Comparison of ENCODE assay signal across 8 cellular contexts in genomic region chr17:17972126-17972951, GRCh38. TPM values are rescaled to one million over a fixed set of nuclear protein-coding genes. Genes with fewer than 3 reads are reported as not detected.
DNase-seq lines count a peak whose midpoint lies in the region; ATAC-seq, FAIRE-seq and TF ChIP-seq lines count a peak whose summit lies in the region.

DRC3 (plus strand) TSS chr17:17972862; CDS start chr17:17977599, 4,737 bp downstream.
TOM1L2 (minus strand) TSS chr17:17972400; CDS start chr17:17972313, 87 bp downstream.

- H3K36me3 ChIP-seq in Caco-2 (ENCODE audit: control insufficient read depth, insufficient read depth, low read length) (no peaks in the 10 kb centered on the region), H1 (ENCODE audit: control insufficient read depth in 2 of 4, insufficient read depth in 4 of 4, low read length in 3 of 4) (no peaks in the 10 kb centered on the region)

- POLR2A ChIA-PET in Caco-2 (lab: Charles Lee) = interaction anchor here (0.6 to 2.0 kb wide), 8 partner anchors 12 to 136 kb away, joined by 3 to 15 read pairs (median 5); no protein-coding TSS in a partner anchor
- POLR2A ChIA-PET in H1 (lab: Charles Lee; ENCODE audit: partially characterized antibody) = interaction anchor here (0.6 to 0.8 kb wide), 3 partner anchors 51 to 134 kb away, joined by 3 read pairs; no protein-coding TSS in a partner anchor

- H3K27me3 Mint-ChIP-seq in Caco-2 (ENCODE audit: insufficient read depth, unreplicated experiment) (no peaks in the 10 kb centered on the region), memory B cell (no peaks in the 10 kb centered on the region)
- H3K27me3 Mint-ChIP-seq in activated CD8-positive, alpha-beta memory T cell treated with anti-CD3 and anti-CD28 coated beads, Interleukin-2, amount 10 ng/mL, durations not matched to agents 7 days and 5 days = no peaks in the 10 kb centered on the region

- no peaks in the 10 kb centered on the region for H3K9me3 ChIP-seq in Caco-2
- no peaks in the 10 kb centered on the region for H3K9me3 ChIP-seq in H1 (ENCODE audit: insufficient read depth in 2 of 2, low read depth in 1 of 2, low read length in 1 of 2)

- TF ChIP-seq CTCF in Caco-2 (IDR thresholded peaks at IDR 0.05; ENCODE audit: insufficient read depth in 1 of 2, low read depth in 1 of 2, low read length in 1 of 2, severe bottlenecking in 1 of 2, unreplicated experiment in 1 of 2) (peak in 1 of 2 experiments; percentile 14), H1 (IDR thresholded peaks at IDR 0.05; ENCODE audit: control extremely low read depth in 1 of 3, insufficient read depth in 1 of 3, low read depth in 1 of 3, low read length in 3 of 3) (no peak)

- FAIRE-seq in HTR-8/SVneo (lab: Jason Lieb, UNC) (peak; percentile 100), H1 (lab: Jason Lieb, UNC) (peak; percentile 100)

- BruUV-seq in Caco-2 (replicated peaks; lab: Mats Ljungman, UMichigan) = no TSS peak

- H2BK15ac ChIP-seq in H1 (ENCODE audit: low read length) = no peak within 1 kb of the TSS

- H3K23me2 ChIP-seq in H1 (ENCODE audit: low read depth, low read length) = peaks cover 5% of the 10 kb centered on the region; the same call in 1 of the 2 replicates

- no peaks in the 10 kb centered on the region for H3K79me2 ChIP-seq in H1 (ENCODE audit: control insufficient read depth in 1 of 2, insufficient read depth in 2 of 2, low read length in 2 of 2)

- no peaks in the 10 kb centered on the region for H4K20me1 ChIP-seq in H1 (replicated peaks in 1 of 2; ENCODE audit: control insufficient read depth in 1 of 2, insufficient read depth in 2 of 2, low read length in 2 of 2)

- intact Hi-C loops in Caco-2 (cut with micrococcal nuclease; ENCODE audit: unreplicated experiment) = loop anchor here (1.0 to 5.0 kb wide), 4 partner anchors 13 to 65 kb away; partner anchors contain the start of genes ATPAF2 and GID4

- no peak within 1 kb of the TSS for H2BK120ac ChIP-seq in H1 (replicated peaks; ENCODE audit: low read depth, low read length)

- no peak within 1 kb of the TSS for H2BK12ac ChIP-seq in H1 (ENCODE audit: low read depth, low read length)

- peaks cover 13% of the 10 kb centered on the region for H3K4me1 ChIP-seq in Caco-2
- H3K4me1 ChIP-seq in H1 (replicated peaks in 1 of 4; ENCODE audit: control insufficient read depth in 3 of 4, insufficient read depth in 4 of 4, low read length in 3 of 4) = peaks cover 0 to 5% (median 2%) of the 10 kb centered on the region in 4 experiments; a peak in 2 of 7 replicates

- no peak within 1 kb of the TSS for H3K27ac ChIP-seq in H1 (ENCODE audit: low read depth, low read length)

- no peak within 1 kb of the TSS for H4K91ac ChIP-seq in H1 (replicated peaks; ENCODE audit: insufficient read length, low read length)

- H2BK20ac ChIP-seq in H1 (ENCODE audit: low read length) = no peak within 1 kb of the TSS

- no peak within 1 kb of the TSS for H2AK5ac ChIP-seq in H1 (ENCODE audit: low read depth, low read length)

- H3K23ac ChIP-seq in H1 (ENCODE audit: insufficient read length) = no peak within 1 kb of the TSS

- peak within 1 kb of the TSS; percentile 78; the same call in 1 of the 2 replicates for H2AFZ ChIP-seq in H1 (ENCODE audit: low read length)

- TF ChIP-seq RAD21 in H1 (IDR thresholded peaks at IDR 0.05 in 1 of 2, conservative IDR thresholded peaks at IDR 0.05 in 1 of 2; ENCODE audit: low read depth in 2 of 2, low read length in 2 of 2) = no peak

- peak within 1 kb of the TSS; percentile 52 to 83 for H3K4me2 ChIP-seq in H1 (ENCODE audit: insufficient read depth in 1 of 2, low read depth in 2 of 2, low read length in 2 of 2)

- 2% methylated on average over 56 of the region's 59 CpGs; no CpG with 5 or more reads in 1 of the 2 experiments for WGBS in H1 (ENCODE audit: extremely low coverage in 1 of 2, insufficient coverage in 1 of 2, insufficient read length in 1 of 2, insufficient replicate concordance in 2 of 2, low coverage in 1 of 2, low lambda C conversion rate in 2 of 2, missing lambda C conversion rate in 1 of 2), 2 experiments

- no peak for TF ChIP-seq POLR2A in H1 (IDR thresholded peaks at IDR 0.05; ENCODE audit: control extremely low read depth in 1 of 2, low read depth in 2 of 2, low read length in 2 of 2)

- H3K27me3 ChIP-seq in Caco-2 (replicated peaks; ENCODE audit: control insufficient read depth, insufficient read depth, low read length) = no peaks in the 10 kb centered on the region
- H3K27me3 ChIP-seq in H1 (replicated peaks in 1 of 4; ENCODE audit: control insufficient read depth in 3 of 4, extremely low read depth in 1 of 4, insufficient read depth in 3 of 4, low read length in 3 of 4) = no peaks in the 10 kb centered on the region

- no peak within 1 kb of the TSS for H3K4ac ChIP-seq in H1 (replicated peaks; ENCODE audit: insufficient read length, low read depth, low read length)

- peaks cover 9% of the 10 kb centered on the region for H3K36me3 Mint-ChIP-seq in Caco-2 (ENCODE audit: insufficient read depth, unreplicated experiment)
- no peaks in the 10 kb centered on the region for H3K36me3 Mint-ChIP-seq in activated CD8-positive, alpha-beta memory T cell treated with anti-CD3 and anti-CD28 coated beads, Interleukin-2, amount 10 ng/mL, durations not matched to agents 7 days and 5 days
- no peaks in the 10 kb centered on the region for H3K36me3 Mint-ChIP-seq in memory B cell

- H3K79me1 ChIP-seq in H1 (ENCODE audit: low read depth, low read length) = no peaks in the 10 kb centered on the region; the same call in 1 of the 2 replicates

- DNase-seq in Caco-2 (peak; percentile 100), HTR-8/SVneo (ENCODE audit: insufficient read length, low spot score) (peak; percentile 100), NOMO-1 treated with DMSO at 0.1 percent for 48 hours (lab: John Stamatoyannopoulos, UW; ENCODE audit: unreplicated experiment) (peak; percentile 100), H1 (ENCODE audit: low read depth in 1 of 2, low spot score in 2 of 2) (peak; percentile 99), memory B cell (ENCODE audit: low spot score in 2 of 2) (peak; percentile 97 to 99)
- DNase-seq in activated CD8-positive, alpha-beta memory T cell treated with anti-CD3 and anti-CD28 coated beads, Interleukin-2, amount 10 ng/mL, durations not matched to agents 7 days and 5 days = peak; percentile 100
- DNase-seq in stimulated activated CD8-positive, alpha-beta memory T cell treated with anti-CD3 and anti-CD28 coated beads, Interleukin-12 subunit alpha, Interleukin-12 subunit beta, amount 100 ng/mL, for 1 hour (ENCODE audit: low read depth) = peak; percentile 100

- no peak within 1 kb of the TSS for H3K14ac ChIP-seq in H1 (ENCODE audit: insufficient read length)

- H3K18ac ChIP-seq in H1 (ENCODE audit: extremely low read depth, low read length) = no peak within 1 kb of the TSS

- no peak within 1 kb of the TSS; a peak in 1 of 7 replicates for H3K9ac ChIP-seq in H1 (replicated peaks in 1 of 4; ENCODE audit: extremely low read depth in 1 of 4, low read depth in 3 of 4, low read length in 3 of 4)

- no peak for TF ChIP-seq EP300 in H1 (IDR thresholded peaks at IDR 0.05; ENCODE audit: borderline replicate concordance in 1 of 2, low read depth in 2 of 2, low read length in 2 of 2)

- H3K9me3 Mint-ChIP-seq in Caco-2 (ENCODE audit: unreplicated experiment) (no peaks in the 10 kb centered on the region), memory B cell (no peaks in the 10 kb centered on the region)
- no peaks in the 10 kb centered on the region for H3K9me3 Mint-ChIP-seq in activated CD8-positive, alpha-beta memory T cell treated with anti-CD3 and anti-CD28 coated beads, Interleukin-2, amount 10 ng/mL, durations not matched to agents 7 days and 5 days (ENCODE audit: low read depth)

- H3K4me1 Mint-ChIP-seq in Caco-2 (ENCODE audit: low read depth, unreplicated experiment) (peaks cover 20% of the 10 kb centered on the region), memory B cell (peaks cover 17% of the 10 kb centered on the region)
- peaks cover 43% of the 10 kb centered on the region for H3K4me1 Mint-ChIP-seq in activated CD8-positive, alpha-beta memory T cell treated with anti-CD3 and anti-CD28 coated beads, Interleukin-2, amount 10 ng/mL, durations not matched to agents 7 days and 5 days

- no peak within 1 kb of the TSS for H2BK5ac ChIP-seq in H1 (ENCODE audit: low read depth, low read length)

- H3K4me3 Mint-ChIP-seq in Caco-2 (ENCODE audit: unreplicated experiment) = peak within 1 kb of the TSS; percentile 84
- H3K4me3 Mint-ChIP-seq in activated CD8-positive, alpha-beta memory T cell treated with anti-CD3 and anti-CD28 coated beads, Interleukin-2, amount 10 ng/mL, durations not matched to agents 7 days and 5 days = peak within 1 kb of the TSS; percentile 86
- peak within 1 kb of the TSS; percentile 93 for H3K4me3 Mint-ChIP-seq in memory B cell

- H3K4me3 ChIP-seq in Caco-2 (ENCODE audit: low read depth, low read length) = peak within 1 kb of the TSS; percentile 64
- peak within 1 kb of the TSS; percentile 63 to 70 (median 64) for H3K4me3 ChIP-seq in H1 (ENCODE audit: extremely low read depth in 1 of 4, insufficient read depth in 2 of 4, low read depth in 3 of 4, low read length in 4 of 4)

- H3K27ac Mint-ChIP-seq in Caco-2 (ENCODE audit: unreplicated experiment) = peak within 1 kb of the TSS; percentile 93
- peak within 1 kb of the TSS; percentile 87 for H3K27ac Mint-ChIP-seq in activated CD8-positive, alpha-beta memory T cell treated with anti-CD3 and anti-CD28 coated beads, Interleukin-2, amount 10 ng/mL, durations not matched to agents 7 days and 5 days
- H3K27ac Mint-ChIP-seq in memory B cell = peak within 1 kb of the TSS; percentile 93

- ATAC-seq in GM21381 (IDR thresholded peaks at IDR 0.05; ENCODE audit: unreplicated experiment) = peak; percentile 91
- ATAC-seq in activated CD8-positive, alpha-beta memory T cell treated with anti-CD3 and anti-CD28 coated beads, Interleukin-2, amount 10 ng/mL, durations not matched to agents 7 days and 5 days = peak; percentile 94
- peak; percentile 89 for ATAC-seq in memory B cell (ENCODE audit: low read depth)

- no peak within 1 kb of the TSS for H3K56ac ChIP-seq in H1 (replicated peaks; ENCODE audit: insufficient read length, low read depth, low read length)

- CTCF ChIA-PET in Caco-2 (lab: Charles Lee) (interaction anchor here (0.6 to 1.2 kb wide), 19 partner anchors 11 to 287 kb away, joined by 3 to 22 read pairs (median 4); partner anchors contain the start of gene ALKBH5), H1 (lab: Charles Lee; ENCODE audit: partially characterized antibody) (interaction anchor here (0.8 to 2.1 kb wide), 5 partner anchors 12 to 83 kb away, joined by 3 to 5 read pairs (median 3); no protein-coding TSS in a partner anchor)
- CTCF ChIA-PET in activated CD8-positive, alpha-beta memory T cell treated with anti-CD3 and anti-CD28 coated beads, Interleukin-2, amount 10 ng/mL, durations not matched to agents 7 days and 5 days (lab: Charles Lee) = interaction anchor here (0.8 to 1.9 kb wide), 8 partner anchors 13 to 161 kb away, joined by 3 to 17 read pairs (median 4); no protein-coding TSS in a partner anchor

- no peak within 1 kb of the TSS; the same call in 1 of the 2 replicates for H4K8ac ChIP-seq in H1 (ENCODE audit: extremely low read depth, insufficient read depth, low read length)

- H4K5ac ChIP-seq in H1 (ENCODE audit: insufficient read length, low read depth, low read length) = no peak within 1 kb of the TSS

RNA-seq across cellular contexts. Expression of gene DRC3, which starts in this region (rescaled TPM):
- total RNA-seq in Caco-2 (2022) = 1.6 and 2.1 TPM in 2 replicates
- total RNA-seq in activated CD8-positive, alpha-beta memory T cell treated with anti-CD3 and anti-CD28 coated beads, Interleukin-2, amount 10 ng/mL, durations not matched to agents 7 days and 5 days = not detected
- not detected in 2 replicates for total RNA-seq in H1 (2021; fragmentation: NEBNext Ultra II Directional; extraction: Animal tissue kit (Norgen Biotek cat#: 25700))
- 0.22 and 0.59 TPM in 2 replicates for polyA plus RNA-seq in H1 (2011; rRNA removed)
- 0.21 TPM for polyA plus RNA-seq in H1 (2011; cell fraction: cytosol; rRNA removed)
- polyA plus RNA-seq in H1 (2011; cell fraction: nucleus; rRNA removed) = 0.33 TPM
- polyA plus RNA-seq in H1 (2012, experiment 1 of 2) = 1.9 to 2.8 TPM (median 2.5 TPM) in 4 replicates
- polyA plus RNA-seq in H1 (2012, experiment 2 of 2) = 0.42 TPM
- polyA plus RNA-seq in H1 (2013, experiment 1 of 2) = under 0.01 TPM
- polyA plus RNA-seq in H1 (2013, experiment 2 of 2) = 0.09 TPM
- polyA minus RNA-seq in H1 (2011; rRNA and poly(A)+ RNA removed) = 0.10 and 0.73 TPM in 2 replicates
- not detected for polyA minus RNA-seq in H1 (2011; cell fraction: cytosol; rRNA and poly(A)+ RNA removed)
- 0.20 TPM for polyA minus RNA-seq in H1 (2011; cell fraction: nucleus; rRNA and poly(A)+ RNA removed)

RNA-seq across cellular contexts. Expression of gene TOM1L2, which starts in this region (rescaled TPM):
- total RNA-seq in Caco-2 (2022) = 35.5 and 43.3 TPM in 2 replicates
- total RNA-seq in activated CD8-positive, alpha-beta memory T cell treated with anti-CD3 and anti-CD28 coated beads, Interleukin-2, amount 10 ng/mL, durations not matched to agents 7 days and 5 days = 10 to 100 TPM; 19.8 to 33.0 TPM
- 3.3 and 3.4 TPM in 2 replicates for total RNA-seq in H1 (2021; fragmentation: NEBNext Ultra II Directional; extraction: Animal tissue kit (Norgen Biotek cat#: 25700))
- polyA plus RNA-seq in H1 (2011; rRNA removed) = 2.0 and 4.2 TPM in 2 replicates
- polyA plus RNA-seq in H1 (2011; cell fraction: cytosol; rRNA removed) = 2.8 TPM
- 5.6 TPM for polyA plus RNA-seq in H1 (2011; cell fraction: nucleus; rRNA removed)
- polyA plus RNA-seq in H1 (2012, experiment 1 of 2) = 2.4 to 3.2 TPM (median 2.7 TPM) in 4 replicates
- 3.4 TPM for polyA plus RNA-seq in H1 (2012, experiment 2 of 2)
- 4.5 TPM for polyA plus RNA-seq in H1 (2013, experiment 1 of 2)
- polyA plus RNA-seq in H1 (2013, experiment 2 of 2) = 4.3 TPM
- polyA minus RNA-seq in H1 (2011; rRNA and poly(A)+ RNA removed) = 3.0 and 4.6 TPM in 2 replicates
- polyA minus RNA-seq in H1 (2011; cell fraction: cytosol; rRNA and poly(A)+ RNA removed) = 1.7 TPM
- polyA minus RNA-seq in H1 (2011; cell fraction: nucleus; rRNA and poly(A)+ RNA removed) = 5.1 TPM
